8 cellular contexts compared by ENCODE assay signal in genomic region chr11:85685820-85686459, GRCh38. TPM values are rescaled to one million over a fixed set of nuclear protein-coding genes. Genes with fewer than 3 reads are reported as not detected.
A peak's percentile ranks its signal among the peaks of the same experiment; 100 is the strongest.
DNase-seq lines count a peak whose midpoint lies in the region; ATAC-seq and TF ChIP-seq lines count a peak whose summit lies in the region.

CCDC89 (minus strand) TSS chr11:85686195; CDS start chr11:85686130, 65 bp downstream.

- H3K27me3 ChIP-seq in esophagus (ENCODE audit: control insufficient read depth in 1 of 2, insufficient read depth in 2 of 2, low read length in 2 of 2), result no peaks in the 10 kb centered on the region

- peak; percentile 74 for ATAC-seq in mucosa of descending colon
- ATAC-seq in HG03565 (IDR thresholded peaks at IDR 0.05; ENCODE audit: unreplicated experiment), result no peak

- H3K36me3 ChIP-seq in esophagus (ENCODE audit: control insufficient read depth in 2 of 2, insufficient read depth in 2 of 2, low read length in 1 of 2) (no peaks in the 10 kb centered on the region), mucosa of descending colon (ENCODE audit: low read depth) (no peaks in the 10 kb centered on the region)

- H3K4me1 ChIP-seq in esophagus (ENCODE audit: control insufficient read depth in 2 of 2, insufficient read depth in 2 of 2, low read length in 1 of 2) (peaks cover 0 to 2% of the 10 kb centered on the region in 2 donors), mucosa of descending colon (ENCODE audit: low read depth) (no peaks in the 10 kb centered on the region)

- intact Hi-C loops in mucosa of descending colon (cut with DNase I, micrococcal nuclease), result no loop called here

- TF ChIP-seq CTCF in mucosa of descending colon (IDR thresholded peaks at IDR 0.05), result no peak

- DNase-seq in Daoy (ENCODE audit: low read depth) (peak; percentile 89), NCI-H69 (lab: John Stamatoyannopoulos, UW) (peak; percentile 98), mucosa of descending colon (peak; percentile 45 to 66 (median 61)), mesenteric fat pad (ENCODE audit: low spot score) (no peak)
- DNase-seq in stimulated activated CD4-positive, alpha-beta T cell treated with anti-CD3 and anti-CD28 coated beads, Interleukin-4, amount 100 ng/mL, for 4 hours, result no peak
- no peak for DNase-seq in effector CD8-positive, alpha-beta T cell (lab: John Stamatoyannopoulos, UW)

- H3K9me3 ChIP-seq in esophagus (ENCODE audit: control insufficient read depth in 2 of 2, insufficient read depth in 1 of 2, low read depth in 1 of 2, low read length in 1 of 2), result no peaks in the 10 kb centered on the region
- no peaks in the 10 kb centered on the region for H3K9me3 ChIP-seq in mucosa of descending colon

- H3K4me3 ChIP-seq in esophagus (ENCODE audit: low read depth in 1 of 2, low read length in 2 of 2), result peak within 1 kb of the TSS in 1 of 2 donors; percentile 12
- H3K4me3 ChIP-seq in mucosa of descending colon, result no peak within 1 kb of the TSS

- WGBS in esophagus, 2 donors, result 59% methylated on average over 13 of the region's 13 CpGs

- peak within 1 kb of the TSS; percentile 42 to 63 for H3K27ac ChIP-seq in esophagus (ENCODE audit: low read depth in 2 of 2, low read length in 1 of 2)

RNA-seq across cellular contexts. Expression of gene CCDC89, which starts in this region (rescaled TPM):
- 1.1 and 1.4 TPM in 2 replicates for total RNA-seq in Daoy (2014; rRNA removed; shearing (Covaris generic))
- polyA plus RNA-seq in esophagus, result under 1 TPM; 0.08 to 0.14 TPM
- total RNA-seq in mucosa of descending colon, result 1 to 10 TPM; 4.1 to 6.4 (median 4.1) TPM
- total RNA-seq in mesenteric fat pad, result 0.84 TPM

Comparison
In these comparisons a context has a peak if more than half of its experiments do, and no peak if none do; other contexts are left out.
1. DNase-seq: peak in Daoy (single experiment), NCI-H69 (single experiment) and mucosa of descending colon (3 of 3); none in stimulated activated CD4-positive, alpha-beta T cell treated with anti-CD3 and anti-CD28 coated beads, Interleukin-4, amount 100 ng/mL, for 4 hours (0 of 2), mesenteric fat pad (single experiment) and effector CD8-positive, alpha-beta T cell (single experiment).